Comparison of ENCODE assay signal across 18 cellular contexts in the genomic region with DNA sequence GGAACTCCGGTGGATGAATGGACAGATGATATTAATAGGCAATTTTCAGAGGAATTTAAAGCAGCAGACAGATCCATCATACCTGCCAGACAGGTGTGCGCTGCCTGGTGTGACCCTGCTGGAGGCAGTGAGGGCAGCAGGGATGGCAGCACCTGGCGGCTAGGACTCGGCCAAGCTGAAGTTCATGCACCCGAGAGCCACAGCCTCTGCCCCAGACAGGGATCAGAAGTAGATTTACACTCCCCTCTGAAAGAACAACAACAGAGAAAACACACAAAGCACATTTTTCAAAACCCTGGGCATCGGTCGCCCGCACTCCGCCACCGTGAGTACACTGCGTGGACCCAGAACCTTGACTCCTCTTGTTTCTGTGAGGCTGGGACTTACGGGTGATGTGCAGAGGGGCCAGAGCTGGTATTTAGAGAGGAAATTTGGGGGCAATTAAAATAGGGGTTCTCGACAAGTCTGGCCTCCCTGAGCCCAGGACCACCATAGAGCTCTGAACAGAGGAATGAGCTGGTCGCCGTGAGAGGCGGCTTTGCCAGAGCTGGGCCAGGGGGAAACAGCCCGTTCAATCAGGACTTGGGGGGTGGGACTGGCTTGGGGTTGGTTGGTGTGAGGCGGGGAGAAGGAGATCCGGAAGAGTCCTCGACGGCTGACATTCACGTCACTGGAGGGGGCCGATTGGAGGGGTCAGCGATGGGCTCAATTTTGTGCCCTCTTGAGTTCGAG.
DNase-seq lines count a peak whose midpoint lies in the region; TF ChIP-seq lines count a peak whose summit lies in the region.
"Had no signal": no experiment of that assay in that cellular context is flagged by ENCODE, and none has a peak within 500 bp of the region (broad histone marks: within the 10 kb centered on the region; RNA-seq: fewer than 3 reads in every experiment).

No MANE protein-coding gene starts in this region.

- H3K79me2 ChIP-seq in smooth muscle cell (ENCODE audit: low read depth): no peaks in the 10 kb centered on the region

- no peaks in the 10 kb centered on the region for H3F3A ChIP-seq in smooth muscle cell (ENCODE audit: low read depth)

- no peaks in the 10 kb centered on the region for H3K4me1 ChIP-seq in smooth muscle cell (ENCODE audit: low read depth)
- H3K4me1 ChIP-seq: transverse colon had no signal

- H3K27me3 ChIP-seq in smooth muscle cell (ENCODE audit: low read depth): no peaks in the 10 kb centered on the region
- H3K27me3 ChIP-seq: heart right ventricle, MG63, ovary, transverse colon had no signal

- WGBS in smooth muscle cell (ENCODE audit: low lambda C conversion rate): 98% methylated on average over 25 of the region's 25 CpGs

- H3K9me3 Mint-ChIP-seq in neural crest cell: no peaks in the 10 kb centered on the region
- H3K9me3 Mint-ChIP-seq: activated B cell treated with CpG ODN at 0.5 μM for 24 hours, immature natural killer cell had no signal

- peaks cover 11% of the 10 kb centered on the region for H3K4me1 Mint-ChIP-seq in neural crest cell

- H3K27ac ChIP-seq in coronary artery (no peak overlapping the region), smooth muscle cell (ENCODE audit: low read depth) (no peak overlapping the region)
- H3K27ac ChIP-seq: heart right ventricle, ovary, PC-9 had no signal

- H2AFZ ChIP-seq in smooth muscle cell (ENCODE audit: low read depth): no peak overlapping the region
- H2AFZ ChIP-seq: PC-9 had no signal

- no peak overlapping the region for H3K4me2 ChIP-seq in smooth muscle cell
- H3K4me2 ChIP-seq: PC-9, SK-N-SH had no signal

- no peaks in the 10 kb centered on the region for H3K36me3 Mint-ChIP-seq in neural crest cell (ENCODE audit: low read depth)
- H3K36me3 Mint-ChIP-seq: immature natural killer cell had no signal

- TF ChIP-seq CTCF in coronary artery (IDR thresholded peaks at IDR 0.05): no peak
- TF ChIP-seq CTCF in neural crest cell (conservative IDR thresholded peaks at IDR 0.05): no peak
- no peak for TF ChIP-seq CTCF in smooth muscle cell (IDR thresholded peaks at IDR 0.05; ENCODE audit: borderline replicate concordance, insufficient read depth, poor library complexity, severe bottlenecking)

- DNase-seq in stimulated activated CD4-positive, alpha-beta T cell treated with anti-CD3 and anti-CD28 coated beads, Interleukin-4, amount 100 ng/mL, for 24 hours: peak; percentile 3
- no peak for DNase-seq in stimulated activated CD4-positive, alpha-beta T cell treated with anti-CD3 and anti-CD28 coated beads, Interleukin-2, amount 100 ng/mL, for 48 hours
- DNase-seq in coronary artery (ENCODE audit: low spot score) (peak; percentile 62), neural crest cell (ENCODE audit: low read depth, low spot score) (no peak), smooth muscle cell (lab: John Stamatoyannopoulos, UW; ENCODE audit: unreplicated experiment) (no peak), midbrain (lab: John Stamatoyannopoulos, UW) (no peak), kidney tubule cell (ENCODE audit: low spot score) (no peak)
- DNase-seq: activated B cell treated with CpG ODN at 0.5 μM for 24 hours; heart right ventricle; immature natural killer cell; MG63; NCI-H146; NCI-H774; PC-9; stimulated activated naive CD4-positive, alpha-beta T cell treated with Interleukin-2 at 50 U/mL for 16 hours; transverse colon had no signal

- no peaks in the 10 kb centered on the region for H4K20me1 ChIP-seq in smooth muscle cell (ENCODE audit: low read depth)

- peak overlapping the region; percentile 43 for H3K27ac Mint-ChIP-seq in neural crest cell (ENCODE audit: unreplicated experiment)
- H3K27ac Mint-ChIP-seq: activated B cell treated with CpG ODN at 0.5 μM for 24 hours had no signal

- H3K4me3 Mint-ChIP-seq in neural crest cell: no peak overlapping the region
- H3K4me3 Mint-ChIP-seq: activated B cell treated with CpG ODN at 0.5 μM for 24 hours had no signal

- no peak overlapping the region for H3K9ac ChIP-seq in smooth muscle cell (ENCODE audit: low read depth)
- H3K9ac ChIP-seq: SK-N-SH had no signal

- H3K9me3 ChIP-seq in smooth muscle cell (replicated peaks; ENCODE audit: low read depth): no peaks in the 10 kb centered on the region
- H3K9me3 ChIP-seq: heart right ventricle, MG63, ovary, SK-N-SH, transverse colon had no signal

- H3K4me3 ChIP-seq in coronary artery: no peak overlapping the region
- H3K4me3 ChIP-seq in smooth muscle cell: no peak overlapping the region
- H3K4me3 ChIP-seq: heart right ventricle, MG63, ovary, PC-9, transverse colon had no signal

- H3K36me3 ChIP-seq in smooth muscle cell (ENCODE audit: low read depth): no peaks in the 10 kb centered on the region
- H3K36me3 ChIP-seq: heart right ventricle, MG63, ovary, transverse colon had no signal

- H3K27me3 Mint-ChIP-seq in neural crest cell (ENCODE audit: low read depth): no peaks in the 10 kb centered on the region

Comparison
In these comparisons a context has a peak if more than half of its experiments do, and no peak if none do; other contexts are left out.
1. DNase-seq: peak in stimulated activated CD4-positive, alpha-beta T cell treated with anti-CD3 and anti-CD28 coated beads, Interleukin-4, amount 100 ng/mL, for 24 hours (single experiment) and coronary artery (single experiment); none in stimulated activated CD4-positive, alpha-beta T cell treated with anti-CD3 and anti-CD28 coated beads, Interleukin-2, amount 100 ng/mL, for 48 hours (0 of 2), neural crest cell (single experiment), smooth muscle cell (single experiment), midbrain (single experiment) and kidney tubule cell (single experiment).